In the genomic region with DNA sequence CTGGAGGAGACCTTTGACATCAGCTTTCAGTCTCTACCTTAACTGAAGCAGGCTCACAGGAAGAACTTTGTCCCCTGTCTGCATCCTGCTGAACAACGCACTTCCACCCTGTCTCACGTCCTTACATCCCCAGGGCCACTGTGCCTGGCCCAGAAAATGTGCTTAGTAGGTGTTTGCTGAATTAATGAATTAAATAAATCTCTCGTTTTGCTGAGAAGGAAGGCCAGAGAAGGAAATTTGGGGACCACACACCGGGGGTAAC, we compare ENCODE assay signal across 1 cellular context.
TF ChIP-seq lines count a peak whose summit lies in the region.

No MANE protein-coding gene starts in this region.

TF ChIP-seq in GM23338, 12 proteins besides CTCF, POLR2A, EP300 and RAD21 (continued from another document):
- TF ChIP-seq, protein P1, sequence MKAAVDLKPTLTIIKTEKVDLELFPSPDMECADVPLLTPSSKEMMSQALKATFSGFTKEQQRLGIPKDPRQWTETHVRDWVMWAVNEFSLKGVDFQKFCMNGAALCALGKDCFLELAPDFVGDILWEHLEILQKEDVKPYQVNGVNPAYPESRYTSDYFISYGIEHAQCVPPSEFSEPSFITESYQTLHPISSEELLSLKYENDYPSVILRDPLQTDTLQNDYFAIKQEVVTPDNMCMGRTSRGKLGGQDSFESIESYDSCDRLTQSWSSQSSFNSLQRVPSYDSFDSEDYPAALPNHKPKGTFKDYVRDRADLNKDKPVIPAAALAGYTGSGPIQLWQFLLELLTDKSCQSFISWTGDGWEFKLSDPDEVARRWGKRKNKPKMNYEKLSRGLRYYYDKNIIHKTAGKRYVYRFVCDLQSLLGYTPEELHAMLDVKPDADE (IDR thresholded peaks at IDR 0.05), result no peak
- no peak for TF ChIP-seq EZH2phosphoT487 (IDR thresholded peaks at IDR 0.05; ENCODE audit: unreplicated experiment)
- no peak for TF ChIP-seq ZNF331 (CRISPR knock-in tag; IDR thresholded peaks at IDR 0.05; ENCODE audit: low read depth)
